In the genomic region with DNA sequence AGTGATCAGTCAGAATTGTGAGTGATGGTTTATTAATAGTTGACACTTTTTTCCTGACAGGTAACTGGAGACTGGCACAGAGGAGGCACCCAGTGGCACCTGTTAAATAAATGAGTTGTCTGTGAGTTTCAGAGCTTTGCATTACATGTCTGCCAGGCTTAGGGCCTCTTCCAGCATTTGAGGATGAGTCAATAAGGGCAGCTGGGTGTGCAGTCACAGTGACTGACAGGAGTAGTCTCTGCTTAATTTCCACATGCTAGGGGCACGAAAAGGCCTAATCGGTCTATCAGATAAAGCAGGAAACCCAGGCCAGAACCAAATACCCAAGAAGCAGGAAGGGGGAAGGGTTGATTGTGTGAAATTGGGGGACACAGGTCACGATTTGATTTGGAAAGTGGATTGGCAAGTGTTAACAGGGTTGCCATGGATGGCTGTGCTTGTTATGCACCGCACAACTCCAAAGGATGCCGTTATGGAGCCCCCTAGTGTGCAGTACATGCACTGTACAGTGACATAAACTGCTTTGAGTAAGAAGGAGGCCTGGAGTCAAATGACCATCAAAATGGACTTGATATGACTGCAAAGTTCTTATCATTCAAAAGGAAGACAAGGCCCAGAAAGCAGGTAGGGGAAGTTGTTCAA, we compare ENCODE assay signal across 9 cellular contexts.
DNase-seq lines count a peak whose midpoint lies in the region; ATAC-seq, FAIRE-seq and TF ChIP-seq lines count a peak whose summit lies in the region.
"Had no signal": no experiment of that assay in that cellular context is flagged by ENCODE, and none has a peak within 500 bp of the region (broad histone marks: within the 10 kb centered on the region; RNA-seq: fewer than 3 reads in every experiment).

No MANE protein-coding gene starts in this region.

- no peak for TF ChIP-seq POLR2A in adrenal gland (IDR thresholded peaks at IDR 0.05)

- intact Hi-C loops in adrenal gland (cut with DNase I) = no loop called here

- FAIRE-seq in frontal cortex (lab: Jason Lieb, UNC) = no peak
- FAIRE-seq: TTC549 had no signal

- DNase-seq in DMS153 treated with DMSO at 0.1 percent for 48 hours (lab: John Stamatoyannopoulos, UW; ENCODE audit: unreplicated experiment) = peak; percentile 64
- DNase-seq in SW480 (ENCODE audit: low spot score) = peak; percentile 89
- peak; percentile 29 to 75 (median 56) for DNase-seq in adrenal gland
- DNase-seq in iPS-NIHi11 (ENCODE audit: low spot score) = peak; percentile 46
- peak; percentile 37 for DNase-seq in stimulated activated CD4-positive, alpha-beta T cell treated with anti-CD3 and anti-CD28 coated beads, Interleukin-4, amount 100 ng/mL, for 1 hour
- DNase-seq in frontal cortex (ENCODE audit: low spot score in 2 of 2) = no peak

- 23 to 32% (median 28%) methylated on average over 5 of the region's 5 CpGs for WGBS in adrenal gland, 4 donors

- H4K20me1 ChIP-seq in Loucy (ENCODE audit: insufficient read depth, low read length, poor library complexity, severe bottlenecking) = no peaks in the 10 kb centered on the region

- H3K79me2 ChIP-seq in Loucy (ENCODE audit: insufficient read depth, low read length) = no peaks in the 10 kb centered on the region

- H3K4me3 ChIP-seq in Loucy (ENCODE audit: low read length, poor library complexity, severe bottlenecking) (no peak overlapping the region), adrenal gland (no peak overlapping the region)

- H3K4me2 ChIP-seq in Loucy (ENCODE audit: low read depth, low read length, poor library complexity, severe bottlenecking) = no peak overlapping the region

- H3F3A ChIP-seq in Loucy (ENCODE audit: low read depth) = no peaks in the 10 kb centered on the region

- H3K27ac ChIP-seq in adrenal gland = no peak overlapping the region

- H3K4me1 ChIP-seq in Loucy (ENCODE audit: insufficient read depth, low read length, poor library complexity, severe bottlenecking) = no peaks in the 10 kb centered on the region
- no peaks in the 10 kb centered on the region for H3K4me1 ChIP-seq in adrenal gland (replicated peaks in 1 of 2)

- no peaks in the 10 kb centered on the region for H3K27me3 ChIP-seq in Loucy (ENCODE audit: insufficient read depth, low read length, poor library complexity, severe bottlenecking)
- no peaks in the 10 kb centered on the region for H3K27me3 ChIP-seq in adrenal gland

- peak; percentile 88 for ATAC-seq in GM21576 (IDR thresholded peaks at IDR 0.05; ENCODE audit: unreplicated experiment)

- no peak overlapping the region for H3K9ac ChIP-seq in Loucy (ENCODE audit: low read depth, low read length, poor library complexity, severe bottlenecking)

- H3K9me2 ChIP-seq in Loucy (replicated peaks; ENCODE audit: low read depth, low read length) = no peaks in the 10 kb centered on the region

- TF ChIP-seq CTCF in Loucy (conservative IDR thresholded peaks at IDR 0.05; ENCODE audit: low read length) = peak; percentile 88
- TF ChIP-seq CTCF in adrenal gland (IDR thresholded peaks at IDR 0.05) = peak; percentile 43 to 65 (median 61)

- H3K36me3 ChIP-seq in Loucy (ENCODE audit: insufficient read depth, low read length) = no peaks in the 10 kb centered on the region
- H3K36me3 ChIP-seq in adrenal gland (replicated peaks in 1 of 2) = no peaks in the 10 kb centered on the region

- H3K9me3 ChIP-seq in Loucy (ENCODE audit: insufficient read depth, low read depth, low read length) (no peaks in the 10 kb centered on the region), adrenal gland (replicated peaks in 1 of 3) (no peaks in the 10 kb centered on the region)

- peak overlapping the region; percentile 72; the same call in 1 of the 2 replicates for H2AFZ ChIP-seq in Loucy (ENCODE audit: low read length)

Comparison
In these comparisons a context has a peak if more than half of its experiments do, and no peak if none do; other contexts are left out.
1. DNase-seq: peak in DMS153 treated with DMSO at 0.1 percent for 48 hours (single experiment), SW480 (single experiment), adrenal gland (7 of 7), iPS-NIHi11 (single experiment) and stimulated activated CD4-positive, alpha-beta T cell treated with anti-CD3 and anti-CD28 coated beads, Interleukin-4, amount 100 ng/mL, for 1 hour (single experiment); none in frontal cortex (0 of 2).